Comparison of ENCODE assay signal across 17 cellular contexts in genomic region chr6:140202964-140203363, GRCh38.
DNase-seq lines count a peak whose midpoint lies in the region; ATAC-seq and TF ChIP-seq lines count a peak whose summit lies in the region.
"Had no signal": no experiment of that assay in that cellular context is flagged by ENCODE, and none has a peak within 500 bp of the region (broad histone marks: within the 10 kb centered on the region; RNA-seq: fewer than 3 reads in every experiment).

No MANE protein-coding gene starts in this region.

- WGBS in gastroesophageal sphincter (ENCODE audit: low coverage in 1 of 2), 2 donors = 10 to 11% methylated on average over 1 of the region's 1 CpG

- POLR2A ChIA-PET in PC-9 (lab: Charles Lee; ENCODE audit: unreplicated experiment) = no interaction called here

- CTCF ChIA-PET in PC-9 (lab: Charles Lee) = no interaction called here

- DNase-seq in ELR (ENCODE audit: low read depth) = peak; percentile 2
- no peak for DNase-seq in PC-9
- peak; percentile 57 for DNase-seq in pulmonary artery endothelial cell (ENCODE audit: low read depth, low spot score)
- no peak for DNase-seq in NCI-H1930 (lab: John Stamatoyannopoulos, UW)
- no peak for DNase-seq in BE2C
- DNase-seq in ureter (ENCODE audit: low spot score) = no peak
- no peak for DNase-seq in A172 (ENCODE audit: low spot score)
- DNase-seq: Calu3; CD4-positive, CD25-positive, alpha-beta regulatory T cell; H7; NCI-H146; NCI-H2081 treated with DMSO at 0.1 percent for 48 hours; NCI-H524 treated with DMSO at 0.1 percent for 48 hours; SHP77 treated with DMSO at 0.1 percent for 48 hours had no signal

- no TSS peak for BruUV-seq in PC-9 (replicated peaks; lab: Mats Ljungman, UMichigan)

- intact Hi-C loops in PC-9 (cut with micrococcal nuclease; ENCODE audit: unreplicated experiment) = no loop called here

- peak overlapping the region; percentile 30; the same call in 1 of the 2 replicates for H2AFZ ChIP-seq in PC-9

- H3K27ac ChIP-seq in PC-9 (no peak overlapping the region), gastroesophageal sphincter (peak overlapping the region; percentile 9 to 43 (median 30))
- H3K27ac ChIP-seq: KMS-11 had no signal

- H3K79me2 ChIP-seq in PC-9 (ENCODE audit: low read depth) = no peaks in the 10 kb centered on the region

- H3K27me3 ChIP-seq in PC-9 (ENCODE audit: insufficient read depth, low read depth) (no peaks in the 10 kb centered on the region), gastroesophageal sphincter (no peaks in the 10 kb centered on the region), BE2C (no peaks in the 10 kb centered on the region)

- no peaks in the 10 kb centered on the region for H3F3A ChIP-seq in PC-9 (ENCODE audit: insufficient read depth, low read depth)

- TF ChIP-seq CTCF in PC-9 (conservative IDR thresholded peaks at IDR 0.05) = no peak
- no peak for TF ChIP-seq CTCF in gastroesophageal sphincter (IDR thresholded peaks at IDR 0.05)
- no peak for TF ChIP-seq CTCF in BE2C (IDR thresholded peaks at IDR 0.05; ENCODE audit: low read depth, low read length)

- H3K36me3 ChIP-seq in PC-9 (ENCODE audit: low read depth) = no peaks in the 10 kb centered on the region
- H3K36me3 ChIP-seq in gastroesophageal sphincter = no peaks in the 10 kb centered on the region
- no peaks in the 10 kb centered on the region for H3K36me3 ChIP-seq in BE2C

- H3K4me3 ChIP-seq in PC-9 (no peak overlapping the region), gastroesophageal sphincter (no peak overlapping the region), BE2C (ENCODE audit: low read depth, low read length) (no peak overlapping the region)

- no peaks in the 10 kb centered on the region for H4K20me1 ChIP-seq in PC-9 (ENCODE audit: insufficient read depth)

- H3K9me2 ChIP-seq in PC-9 (ENCODE audit: insufficient read depth) = peaks cover 5% of the 10 kb centered on the region; the same call in 1 of the 2 replicates

- no peak for TF ChIP-seq POLR2A in gastroesophageal sphincter (IDR thresholded peaks at IDR 0.05)

- no peak for ATAC-seq in gastroesophageal sphincter
- ATAC-seq: HepG2 had no signal

- no peak overlapping the region for H3K4me2 ChIP-seq in PC-9

- no peaks in the 10 kb centered on the region; the same call in 1 of the 2 replicates for H3K9me3 ChIP-seq in PC-9 (ENCODE audit: insufficient read depth, low read depth)
- peaks cover 0 to 3% (median 0%) of the 10 kb centered on the region in 3 donors for H3K9me3 ChIP-seq in gastroesophageal sphincter
- no peaks in the 10 kb centered on the region for H3K9me3 ChIP-seq in BE2C

- H3K4me1 ChIP-seq in PC-9 (replicated peaks; ENCODE audit: insufficient read depth) (peaks cover 18% of the 10 kb centered on the region), gastroesophageal sphincter (peaks cover 6 to 30% (median 12%) of the 10 kb centered on the region in 3 donors), BE2C (no peaks in the 10 kb centered on the region)

- TF ChIP-seq EP300 in gastroesophageal sphincter (IDR thresholded peaks at IDR 0.05) = no peak

Comparison
In these comparisons a context has a peak if more than half of its experiments do, and no peak if none do; other contexts are left out.
1. DNase-seq: peak in ELR (single experiment) and pulmonary artery endothelial cell (single experiment); none in PC-9 (0 of 2), NCI-H1930 (0 of 2), BE2C (single experiment), ureter (single experiment) and A172 (single experiment).